ENCODE assay signal across 1 cellular context in genomic region chr3:112990672-112991602, GRCh38.
TF ChIP-seq lines count a peak whose summit lies in the region.

Gene GTPBP8 (plus strand): TSS chr3:112990984. CDS start chr3:112991000, 16 bp downstream.

TF ChIP-seq in K562, 482 proteins besides CTCF, POLR2A, EP300 and RAD21 (continued from another document and continues in another):
- TF ChIP-seq ZNF518B (CRISPR knock-in tag; IDR thresholded peaks at IDR 0.05), result no peak
- 0 out of 2 replicates have a peak, but pooled peaks have one; percentile 10 for TF ChIP-seq JUN (IDR thresholded peaks at IDR 0.05; ENCODE audit: borderline replicate concordance, low read depth, low read length)
- no peak for TF ChIP-seq JUN (CRISPR knock-in tag; IDR thresholded peaks at IDR 0.05; ENCODE audit: borderline replicate concordance)
- TF ChIP-seq ZBTB26 (CRISPR knock-in tag; IDR thresholded peaks at IDR 0.05), result no peak
- TF ChIP-seq FOXP4 (CRISPR knock-in tag; IDR thresholded peaks at IDR 0.05; ENCODE audit: borderline replicate concordance), result peak; percentile 73; the same call in 1 of the 2 replicates
- no peak for TF ChIP-seq ZNF133 (CRISPR knock-in tag; IDR thresholded peaks at IDR 0.05)
- TF ChIP-seq ZBTB40 (IDR thresholded peaks at IDR 0.05), result peak; percentile 85
- TF ChIP-seq ZBTB40 (CRISPR knock-in tag; IDR thresholded peaks at IDR 0.05), result no peak
- no peak for TF ChIP-seq KDM2B (CRISPR knock-in tag; IDR thresholded peaks at IDR 0.05)
- peak; percentile 15 for TF ChIP-seq PRDM10 (IDR thresholded peaks at IDR 0.05; ENCODE audit: partially characterized antibody)
- 0 out of 2 replicates have a peak, but pooled peaks have one; percentile 33 for TF ChIP-seq ARID1B (IDR thresholded peaks at IDR 0.05)
- TF ChIP-seq TEAD4 (IDR thresholded peaks at IDR 0.05; ENCODE audit: low read length), result no peak
- TF ChIP-seq TEAD4 (CRISPR knock-in tag; IDR thresholded peaks at IDR 0.05; ENCODE audit: borderline replicate concordance), result no peak
- TF ChIP-seq DDX20 (tag; IDR thresholded peaks at IDR 0.05; ENCODE audit: low read depth), result no peak
- peak; percentile 93 for TF ChIP-seq ESRRA (IDR thresholded peaks at IDR 0.05; ENCODE audit: borderline replicate concordance, low read depth)
- TF ChIP-seq ETV5 (CRISPR knock-in tag; IDR thresholded peaks at IDR 0.05; ENCODE audit: low read depth), result peak; percentile 12; the same call in 1 of the 2 replicates
- no peak for TF ChIP-seq NR4A1 (CRISPR knock-in tag; IDR thresholded peaks at IDR 0.05)
- no peak; the same call in 1 of the 2 replicates for TF ChIP-seq NR4A1 (tag; IDR thresholded peaks at IDR 0.05)
- TF ChIP-seq ID3 (CRISPR knock-in tag; IDR thresholded peaks at IDR 0.05), result no peak
- TF ChIP-seq ID3 (tag; IDR thresholded peaks at IDR 0.05), result no peak
- TF ChIP-seq MAFF (IDR thresholded peaks at IDR 0.05; ENCODE audit: low read length), result no peak
- TF ChIP-seq HMG20B (CRISPR knock-in tag; IDR thresholded peaks at IDR 0.05), result no peak
- TF ChIP-seq GTF2B (IDR thresholded peaks at IDR 0.05; ENCODE audit: extremely low read depth, insufficient read length), result peak; percentile 6
- TF ChIP-seq PCBP1 (IDR thresholded peaks at IDR 0.05; ENCODE audit: low read depth, low read length, poor library complexity, severe bottlenecking), result no peak
- no peak for TF ChIP-seq TCF15 (CRISPR knock-in tag; IDR thresholded peaks at IDR 0.05)
- TF ChIP-seq ARNT (IDR thresholded peaks at IDR 0.05), result no peak
- TF ChIP-seq ATF2 (CRISPR knock-in tag; IDR thresholded peaks at IDR 0.05), result no peak
- TF ChIP-seq MEF2D (tag; conservative IDR thresholded peaks at IDR 0.05; ENCODE audit: low read depth), result no peak
- TF ChIP-seq ELK3 (CRISPR knock-in tag; IDR thresholded peaks at IDR 0.05), result no peak
- TF ChIP-seq C11orf30 (IDR thresholded peaks at IDR 0.05; ENCODE audit: low read depth), result peak; percentile 88
- TF ChIP-seq BCL6 (CRISPR knock-in tag; IDR thresholded peaks at IDR 0.05), result no peak
- no peak for TF ChIP-seq ZNF695 (CRISPR knock-in tag; IDR thresholded peaks at IDR 0.05)
- TF ChIP-seq ILK (tag; IDR thresholded peaks at IDR 0.05; ENCODE audit: borderline replicate concordance, low read depth), result no peak
